ENCODE assay signal across 1 cellular context in genomic region chr15:59104912-59105732, GRCh38.
A peak's percentile ranks its signal among the peaks of the same experiment; 100 is the strongest.
TF ChIP-seq lines count a peak whose summit lies in the region.

TSS of gene CCNB2 (plus strand) at chr15:59105146. CDS start at chr15:59105269, 123 bp downstream.

TF ChIP-seq in K562, 482 proteins besides CTCF, POLR2A, EP300 and RAD21 (continued from another document and continues in another):
- TF ChIP-seq TFE3 (CRISPR knock-in tag; IDR thresholded peaks at IDR 0.05), result no peak
- TF ChIP-seq ZNF668 (CRISPR knock-in tag; IDR thresholded peaks at IDR 0.05), result no peak
- TF ChIP-seq RFX7 (CRISPR knock-in tag; IDR thresholded peaks at IDR 0.05), result no peak
- peak; percentile 46; the same call in 1 of the 2 replicates for TF ChIP-seq BRD4 (IDR thresholded peaks at IDR 0.05)
- TF ChIP-seq STAT5B (CRISPR knock-in tag; IDR thresholded peaks at IDR 0.05), result no peak
- peak; percentile 90 for TF ChIP-seq NKRF (IDR thresholded peaks at IDR 0.05; ENCODE audit: borderline replicate concordance)
- no peak for TF ChIP-seq POU5F1 (IDR thresholded peaks at IDR 0.05; ENCODE audit: borderline replicate concordance, low read depth, low read length, partially characterized antibody)
- peak; percentile 64; the same call in 1 of the 2 replicates for TF ChIP-seq TOE1 (IDR thresholded peaks at IDR 0.05; ENCODE audit: borderline replicate concordance)
- TF ChIP-seq TOE1 (CRISPR knock-in tag; IDR thresholded peaks at IDR 0.05; ENCODE audit: borderline replicate concordance, low read depth), result no peak
- no peak for TF ChIP-seq THRB (CRISPR knock-in tag; conservative IDR thresholded peaks at IDR 0.05)
- no peak for TF ChIP-seq ZNF253 (CRISPR knock-in tag; conservative IDR thresholded peaks at IDR 0.05)
- peak; percentile 92 for TF ChIP-seq THAP12 (CRISPR knock-in tag; IDR thresholded peaks at IDR 0.05)
- no peak; the same call in 1 of the 2 replicates for TF ChIP-seq NBN (IDR thresholded peaks at IDR 0.05; ENCODE audit: low read depth)
- no peak for TF ChIP-seq PBX2 (CRISPR knock-in tag; IDR thresholded peaks at IDR 0.05; ENCODE audit: low read depth)
- peak; percentile 77 for TF ChIP-seq PBX2 (tag; conservative IDR thresholded peaks at IDR 0.05; ENCODE audit: low read depth)
- TF ChIP-seq ZNF407 (IDR thresholded peaks at IDR 0.05; ENCODE audit: low read depth), result peak; percentile 48; the same call in 1 of the 2 replicates
- no peak for TF ChIP-seq NR2C1 (IDR thresholded peaks at IDR 0.05)
- TF ChIP-seq NR2C1 (tag; IDR thresholded peaks at IDR 0.05), result no peak
- TF ChIP-seq HMGXB4 (CRISPR knock-in tag; IDR thresholded peaks at IDR 0.05), result peak; percentile 50; the same call in 1 of the 2 replicates
- TF ChIP-seq MAX (CRISPR knock-in tag; IDR thresholded peaks at IDR 0.05), result peak; percentile 8; the same call in 1 of the 2 replicates
- TF ChIP-seq MEIS2 (IDR thresholded peaks at IDR 0.05; ENCODE audit: partially characterized antibody), result no peak
- no peak for TF ChIP-seq XRCC4 (IDR thresholded peaks at IDR 0.05; ENCODE audit: extremely low read depth, insufficient read depth, insufficient read length)
- 0 out of 2 replicates have a peak, but pooled peaks have one; percentile 9 for TF ChIP-seq ZEB2 (IDR thresholded peaks at IDR 0.05)
- no peak for TF ChIP-seq ARID3A (IDR thresholded peaks at IDR 0.05; ENCODE audit: borderline replicate concordance, low read depth, low read length)
- no peak for TF ChIP-seq HDAC3 (IDR thresholded peaks at IDR 0.05; ENCODE audit: borderline replicate concordance, partially characterized antibody)
- TF ChIP-seq TCF15 (CRISPR knock-in tag; IDR thresholded peaks at IDR 0.05), result no peak
- TF ChIP-seq GATAD2A (IDR thresholded peaks at IDR 0.05), result no peak
- TF ChIP-seq HINFP (tag; conservative IDR thresholded peaks at IDR 0.05; ENCODE audit: low read depth), result no peak
